In genomic region chr12:107400686-107401447, GRCh38 we compare ENCODE assay signal across 12 cellular contexts.
A peak's percentile ranks its signal among the peaks of the same experiment; 100 is the strongest.
DNase-seq lines count a peak whose midpoint lies in the region; FAIRE-seq and TF ChIP-seq lines count a peak whose summit lies in the region.
"Had no signal": no experiment of that assay in that cellular context is flagged by ENCODE, and none has a peak within 500 bp of the region (broad histone marks: within the 10 kb centered on the region; RNA-seq: fewer than 3 reads in every experiment).

No MANE protein-coding gene starts in this region.

- no peaks in the 10 kb centered on the region for H3K27me3 ChIP-seq in HL-60 (ENCODE audit: insufficient read depth, poor library complexity, severe bottlenecking)
- H3K27me3 ChIP-seq: uterus had no signal

- H3K4me3 ChIP-seq in HL-60 (replicated peaks; ENCODE audit: insufficient read depth, low read length): no peak overlapping the region
- H3K4me3 ChIP-seq: uterus had no signal

- no peak for FAIRE-seq in RCC 7860 (lab: Jason Lieb, UNC)
- FAIRE-seq: GM19239 had no signal

- no peak for TF ChIP-seq CTCF in HL-60 (IDR thresholded peaks at IDR 0.05; ENCODE audit: insufficient read depth, low read length)

- H3K27ac ChIP-seq in HL-60 (replicated peaks): no peak overlapping the region
- H3K27ac ChIP-seq: KMS-11, uterus had no signal

- peak; percentile 52 for DNase-seq in Ammon's horn (ENCODE audit: low spot score)
- peak; percentile 1 to 86 for DNase-seq in HL-60 (ENCODE audit: low read depth in 1 of 2, low spot score in 1 of 2)
- DNase-seq in RCC 7860 (ENCODE audit: low spot score): peak; percentile 53
- DNase-seq in globus pallidus (ENCODE audit: low spot score): peak; percentile 45
- DNase-seq in NCI-H345 (lab: John Stamatoyannopoulos, UW): no peak
- DNase-seq in DMS79 (lab: John Stamatoyannopoulos, UW): no peak
- no peak for DNase-seq in T1000 (lab: John Stamatoyannopoulos, UW)
- no peak for DNase-seq in cerebellum (ENCODE audit: low spot score)
- DNase-seq: GF-D8, uterus had no signal

Comparison
In these comparisons a context has a peak if more than half of its experiments do, and no peak if none do; other contexts are left out.
1. DNase-seq: peak in Ammon's horn (single experiment), HL-60 (2 of 2), RCC 7860 (single experiment) and globus pallidus (single experiment); none in NCI-H345 (single experiment), DMS79 (single experiment), T1000 (single experiment) and cerebellum (single experiment).